ENCODE assay signal across 8 cellular contexts in genomic region chr12:53179694-53180269, GRCh38. TPM values are rescaled to one million over a fixed set of nuclear protein-coding genes. Genes with fewer than 3 reads are reported as not detected.
A peak's percentile ranks its signal among the peaks of the same experiment; 100 is the strongest.
DNase-seq lines count a peak whose midpoint lies in the region; ATAC-seq and TF ChIP-seq lines count a peak whose summit lies in the region.

No MANE protein-coding gene starts in this region.

- H3K4me3 Mint-ChIP-seq in activated T-helper 17 cell treated with anti-CD3 and anti-CD28 coated beads, Interleukin-2, amount 50 U/mL, for 72 hours = peak overlapping the region; percentile 95

- no peaks in the 10 kb centered on the region for H3K9me3 Mint-ChIP-seq in activated T-helper 17 cell treated with anti-CD3 and anti-CD28 coated beads, Interleukin-2, amount 50 U/mL, for 72 hours

- H3K4me1 Mint-ChIP-seq in activated T-helper 17 cell treated with anti-CD3 and anti-CD28 coated beads, Interleukin-2, amount 50 U/mL, for 72 hours = peaks cover 35% of the 10 kb centered on the region

- peak overlapping the region; percentile 89 for H3K27ac Mint-ChIP-seq in activated T-helper 17 cell treated with anti-CD3 and anti-CD28 coated beads, Interleukin-2, amount 50 U/mL, for 72 hours

- peaks cover 42% of the 10 kb centered on the region for H3K36me3 Mint-ChIP-seq in activated T-helper 17 cell treated with anti-CD3 and anti-CD28 coated beads, Interleukin-2, amount 50 U/mL, for 72 hours (ENCODE audit: low read depth)

- CTCF ChIA-PET in AG04450 (lab: Charles Lee) = interaction anchor here (0.6 to 1.6 kb wide), 7 partner anchors 20 to 312 kb away, joined by 3 to 6 read pairs (median 5); no protein-coding TSS in a partner anchor

- H3K9me3 ChIP-seq in AG04450 (ENCODE audit: control insufficient read depth, insufficient read depth, low read length) = no peaks in the 10 kb centered on the region

- no peaks in the 10 kb centered on the region for H3K27me3 Mint-ChIP-seq in activated T-helper 17 cell treated with anti-CD3 and anti-CD28 coated beads, Interleukin-2, amount 50 U/mL, for 72 hours

- ATAC-seq in GM18907 (IDR thresholded peaks at IDR 0.05; ENCODE audit: unreplicated experiment) (peak; percentile 10), HG03175 (IDR thresholded peaks at IDR 0.05; ENCODE audit: unreplicated experiment) (peak; percentile 20), left ventricle myocardium superior (peak; percentile 33)
- ATAC-seq in activated T-helper 17 cell treated with anti-CD3 and anti-CD28 coated beads, Interleukin-2, amount 50 U/mL, for 72 hours (replicated peaks) = peak; percentile 27

- peak overlapping the region; percentile 95 for H3K27ac ChIP-seq in AG04450 (ENCODE audit: low read depth, low read length)

- DNase-seq in AG04450 (ENCODE audit: low read depth, low spot score) (no peak), left ventricle myocardium superior (no peak), skeletal muscle cell (ENCODE audit: low read depth) (no peak), HPDE6-E6E7 (ENCODE audit: extremely low spot score) (no peak), NCI-H510A treated with DMSO at 0.1 percent for 48 hours (lab: John Stamatoyannopoulos, UW) (no peak)

- TF ChIP-seq CTCF in AG04450 (IDR thresholded peaks at IDR 0.05; ENCODE audit: low read depth, low read length) = no peak

- intact Hi-C loops in left ventricle myocardium superior (cut with micrococcal nuclease) = no loop called here

- H3K4me3 ChIP-seq in AG04450 (ENCODE audit: low read depth, low read length) (peak overlapping the region; percentile 78), skeletal muscle cell (ENCODE audit: low read depth, low read length) (peak overlapping the region; percentile 63)

- POLR2A ChIA-PET in AG04450 (lab: Yijun Ruan, JAX) = interaction anchor here (0.6 to 2.4 kb wide), 13 partner anchors 8 to 325 kb away, joined by 3 to 16 read pairs (median 6); partner anchors contain the start of gene SPRYD3

- no peaks in the 10 kb centered on the region for H3K27me3 ChIP-seq in AG04450 (ENCODE audit: control insufficient read depth, insufficient read depth, low read length)

RNA-seq across cellular contexts. Expression of gene ZNF740, which starts 0.7 kb away (rescaled TPM):
- polyA plus RNA-seq in AG04450 (2011; rRNA removed) = 20.9 and 21.7 TPM in 2 replicates
- polyA minus RNA-seq in AG04450 (2011; rRNA and poly(A)+ RNA removed) = 37.1 and 38.0 TPM in 2 replicates
- total RNA-seq in activated T-helper 17 cell treated with anti-CD3 and anti-CD28 coated beads, Interleukin-2, amount 50 U/mL, for 72 hours = 10 to 100 TPM; 41.8 to 42.3 TPM
- 31.6 TPM for total RNA-seq in left ventricle myocardium superior

RNA-seq across cellular contexts. Expression of gene CSAD, which starts 0.9 kb away (rescaled TPM):
- 18.9 and 21.6 TPM in 2 replicates for polyA plus RNA-seq in AG04450 (2011; rRNA removed)
- 10.2 and 10.5 TPM in 2 replicates for polyA minus RNA-seq in AG04450 (2011; rRNA and poly(A)+ RNA removed)
- 10 to 100 TPM; 29.8 to 43.5 TPM for total RNA-seq in activated T-helper 17 cell treated with anti-CD3 and anti-CD28 coated beads, Interleukin-2, amount 50 U/mL, for 72 hours
- total RNA-seq in left ventricle myocardium superior = 9.6 TPM

RNA-seq across cellular contexts. Expression of gene ITGB7, which starts 27.3 kb away (rescaled TPM):
- polyA plus RNA-seq in AG04450 (2011; rRNA removed) = 0.15 and 0.19 TPM in 2 replicates
- polyA minus RNA-seq in AG04450 (2011; rRNA and poly(A)+ RNA removed) = 0.09 and 1.0 TPM in 2 replicates
- total RNA-seq in activated T-helper 17 cell treated with anti-CD3 and anti-CD28 coated beads, Interleukin-2, amount 50 U/mL, for 72 hours = 100 to 1,000 TPM; 183 to 187 TPM
- total RNA-seq in left ventricle myocardium superior = 1.3 TPM

RNA-seq across cellular contexts. Expression of gene RARG, which starts 52.2 kb away (rescaled TPM):
- 20.1 and 25.6 TPM in 2 replicates for polyA plus RNA-seq in AG04450 (2011; rRNA removed)
- polyA minus RNA-seq in AG04450 (2011; rRNA and poly(A)+ RNA removed) = 28.5 and 31.5 TPM in 2 replicates
- 10 to 100 TPM; 28.5 to 58.3 TPM for total RNA-seq in activated T-helper 17 cell treated with anti-CD3 and anti-CD28 coated beads, Interleukin-2, amount 50 U/mL, for 72 hours
- total RNA-seq in left ventricle myocardium superior = 16.9 TPM

Comparison
In these comparisons a context has a peak if more than half of its experiments do, and no peak if none do; other contexts are left out.
1. RNA of gene ITGB7, which starts 27.3 kb away (total RNA-seq): 183 to 187 TPM in activated T-helper 17 cell treated with anti-CD3 and anti-CD28 coated beads, Interleukin-2, amount 50 U/mL, for 72 hours; 1.3 TPM in left ventricle myocardium superior (single experiment); every median in the first group is over 10 times any median in the second.
2. Peak in every context shown above with its lines, with median percentiles within 50 percentile points of each other: ATAC-seq.